ENCODE assay signal across 9 cellular contexts in the genomic region with DNA sequence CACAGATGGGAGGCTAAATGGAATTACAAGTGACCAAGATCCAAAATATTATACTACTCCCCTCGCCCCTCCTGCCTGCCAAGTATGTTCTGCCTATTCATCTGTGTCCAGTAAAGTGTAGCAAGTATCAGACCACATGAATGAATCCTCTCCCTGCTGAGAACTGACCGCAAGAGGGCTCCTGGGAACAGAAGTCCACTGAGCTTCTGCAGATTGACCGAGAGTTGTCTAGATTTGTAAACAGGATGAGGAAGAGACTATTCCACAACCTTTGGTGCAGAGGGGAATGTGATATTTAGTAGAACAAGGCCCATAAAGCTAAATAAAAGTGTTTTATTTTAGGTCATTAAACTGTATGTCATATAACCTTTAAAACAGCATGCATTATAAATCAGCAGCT.
DNase-seq lines count a peak whose midpoint lies in the region; ATAC-seq lines count a peak whose summit lies in the region.
"Had no signal": no experiment of that assay in that cellular context is flagged by ENCODE, and none has a peak within 500 bp of the region (broad histone marks: within the 10 kb centered on the region; RNA-seq: fewer than 3 reads in every experiment).

No MANE protein-coding gene starts in this region.

- ATAC-seq in GM19463 (IDR thresholded peaks at IDR 0.05; ENCODE audit: unreplicated experiment), result no peak
- ATAC-seq: foreskin keratinocyte had no signal

- DNase-seq in NCI-H1092 treated with DMSO at 0.1 percent for 48 hours (lab: John Stamatoyannopoulos, UW) (peak; percentile 14), NCI-H1092 (lab: John Stamatoyannopoulos, UW) (no peak), SW480 (ENCODE audit: low spot score) (peak; percentile 53), iris pigment epithelial cell (ENCODE audit: low read depth) (peak; percentile 4), superior temporal gyrus (ENCODE audit: extremely low spot score) (peak; percentile 80), T1000 (lab: John Stamatoyannopoulos, UW) (no peak)
- no peak for DNase-seq in activated effector memory CD4-positive, alpha-beta T cell treated with Interleukin-2 at 50 U/mL for 16 hours
- DNase-seq: foreskin keratinocyte had no signal

Comparison
In these comparisons a context has a peak if more than half of its experiments do, and no peak if none do; other contexts are left out.
1. DNase-seq: peak in NCI-H1092 treated with DMSO at 0.1 percent for 48 hours (single experiment), SW480 (single experiment), iris pigment epithelial cell (single experiment) and superior temporal gyrus (single experiment); none in NCI-H1092 (single experiment), T1000 (single experiment) and activated effector memory CD4-positive, alpha-beta T cell treated with Interleukin-2 at 50 U/mL for 16 hours (single experiment).